ENCODE assay signal across 26 cellular contexts in the genomic region with DNA sequence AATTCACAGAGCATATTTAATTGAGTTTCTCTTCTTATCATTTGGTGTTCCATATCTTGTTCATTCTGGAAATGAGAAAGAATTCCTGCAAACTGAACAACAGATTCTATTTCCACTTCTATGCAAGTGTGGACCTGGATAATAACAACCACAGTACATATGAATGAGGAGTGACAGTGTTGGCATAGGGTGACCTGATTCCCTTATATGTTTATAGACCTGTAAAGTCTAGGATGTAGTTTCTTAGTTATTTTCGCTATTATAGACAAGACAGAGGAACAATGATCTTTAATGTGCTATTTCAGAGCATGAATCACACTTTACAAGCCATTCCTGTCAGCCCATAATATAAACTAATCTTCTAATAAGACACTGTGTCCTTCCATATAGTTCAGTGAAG.
"Had no signal": no experiment of that assay in that cellular context is flagged by ENCODE, and none has a peak within 500 bp of the region (broad histone marks: within the 10 kb centered on the region; RNA-seq: fewer than 3 reads in every experiment).

No MANE protein-coding gene starts in this region.

- H3K4me3 ChIP-seq: left lung, lower lobe of right lung, ovary, right atrium auricular region, right lobe of liver, stomach, testis, thyroid gland, transverse colon, upper lobe of left lung, vagina had no signal

- H3K36me3 ChIP-seq: left lung, lower lobe of right lung, ovary, right atrium auricular region, right lobe of liver, stomach, thyroid gland, transverse colon, upper lobe of left lung, vagina had no signal

- H3K4me1 ChIP-seq: left lung, lower lobe of right lung, right atrium auricular region, right lobe of liver, testis, thyroid gland, transverse colon had no signal

- DNase-seq: hypothalamus; immature natural killer cell; kidney; left colon; left lung; lower lobe of right lung; mammary epithelial cell; mesendoderm; naive B cell; natural killer cell; nephron progenitor cell; ovary; right lobe of liver; stimulated activated CD4-positive, alpha-beta T cell treated with anti-CD3 and anti-CD28 coated beads, Interleukin-12 subunit alpha, Interleukin-12 subunit beta, amount 100 ng/mL, for 4 hours; stimulated activated CD4-positive, alpha-beta T cell treated with anti-CD3 and anti-CD28 coated beads, Interleukin-15, amount 100 ng/mL, for 24 hours; stimulated activated CD4-positive, alpha-beta T cell treated with anti-CD3 and anti-CD28 coated beads, Interleukin-2, amount 100 ng/mL, for 24 hours; stimulated activated CD4-positive, alpha-beta T cell treated with anti-CD3 and anti-CD28 coated beads, Interleukin-4, amount 100 ng/mL, for 1 hour; stimulated activated naive B cell treated with anti-CD40 and anti-IgM and Interleukin-4, amounts not matched to agents 10 μg/mL and 1 μg/mL and 100 μg/mL, for 72 hours; stimulated activated naive CD8-positive, alpha-beta T cell treated with anti-CD3 and anti-CD28 coated beads, Interleukin-15, Interleukin-2, amounts not matched to agents 100 U/mL and 50 U/mL, for 24 hours; stomach; testis; thyroid gland; transverse colon; upper lobe of left lung had no signal

- H3K27me3 ChIP-seq: left lung, ovary, right atrium auricular region, right lobe of liver, stomach, testis, thyroid gland, transverse colon, upper lobe of left lung, vagina had no signal

- H3K9me3 ChIP-seq: left lung, lower lobe of right lung, ovary, right lobe of liver, stomach, testis, thyroid gland, upper lobe of left lung, vagina had no signal

- H3K27ac ChIP-seq: left lung, lower lobe of right lung, ovary, right atrium auricular region, right lobe of liver, stomach, testis, thyroid gland, transverse colon, upper lobe of left lung, vagina had no signal

- ATAC-seq: left colon; left lung; lower lobe of right lung; natural killer cell; right lobe of liver; stimulated activated naive B cell treated with anti-CD40 and anti-IgM and Interleukin-4, amounts not matched to agents 10 μg/mL and 1 μg/mL and 100 μg/mL, for 72 hours; stimulated activated naive CD8-positive, alpha-beta T cell treated with anti-CD3 and anti-CD28 coated beads, Interleukin-15, Interleukin-2, amounts not matched to agents 100 U/mL and 50 U/mL, for 24 hours had no signal
